In genomic region chr12:12190087-12190809, GRCh38 we compare ENCODE assay signal across 31 cellular contexts.
DNase-seq lines count a peak whose midpoint lies in the region; ATAC-seq, FAIRE-seq and TF ChIP-seq lines count a peak whose summit lies in the region.
"Had no signal": no experiment of that assay in that cellular context is flagged by ENCODE, and none has a peak within 500 bp of the region (broad histone marks: within the 10 kb centered on the region; RNA-seq: fewer than 3 reads in every experiment).

No MANE protein-coding gene starts in this region.

- BruUV-seq in GM12878 (replicated peaks; lab: Mats Ljungman, UMichigan): no TSS peak

- no peak for ATAC-seq in GM12878
- ATAC-seq: foreskin keratinocyte; left lung; natural killer cell treated with Interleukin-12 subunit alpha and Interleukin-12 subunit beta and Interleukin-15 and Interleukin-18, amount 100 ng/mL, for 72 hours; stimulated activated naive B cell treated with anti-CD40 and anti-IgM and Interleukin-4, amounts not matched to agents 10 μg/mL and 1 μg/mL and 100 μg/mL, for 72 hours had no signal

- intact Hi-C loops in GM12878 (cut with micrococcal nuclease; ENCODE audit: unreplicated experiment) (no loop called here), left ventricle myocardium inferior (cut with micrococcal nuclease) (no loop called here)

- peaks cover 7% of the 10 kb centered on the region for H3K9me3 Mint-ChIP-seq in nephron
- H3K9me3 Mint-ChIP-seq: natural killer cell treated with Interleukin-12 subunit alpha and Interleukin-12 subunit beta and Interleukin-15 and Interleukin-18, amount 100 ng/mL, for 72 hours; T-helper 1 cell treated with Interleukin-12 subunit alpha and Interleukin-12 subunit beta and Interleukin-4 antibody, amounts not matched to agents 30 μg/mL and 1 μg/mL, for 36 hours had no signal

- 57% methylated on average over 1 of the region's 1 CpG for whole genome bisulfite sequencing in GM12878 (ENCODE audit: insufficient coverage, insufficient replicate concordance, low lambda C conversion rate, missing lambda C conversion rate)

- peak; percentile 31 for FAIRE-seq in GM12891 (lab: Jason Lieb, UNC)
- FAIRE-seq in GM12878 (lab: Jason Lieb, UNC): peak; percentile 59
- FAIRE-seq: G401.6, GM18507 had no signal

- no peak for DNase-seq in GM12891 (ENCODE audit: insufficient read length, low spot score)
- DNase-seq in GM12878 (ENCODE audit: low read depth, low spot score): no peak
- DNase-seq in NCI-H146 treated with DMSO at 0.1 percent for 48 hours (lab: John Stamatoyannopoulos, UW; ENCODE audit: unreplicated experiment): no peak
- DNase-seq in left ventricle myocardium inferior: no peak
- DNase-seq in NCI-H526 treated with DMSO at 0.1 percent for 48 hours (lab: John Stamatoyannopoulos, UW): no peak
- DNase-seq: activated CD4-positive, alpha-beta T cell treated with anti-CD3 and anti-CD28 coated beads, Interleukin-2, amount 50 U/mL, for 4 hours; activated CD8-positive, alpha-beta memory T cell treated with anti-CD3 and anti-CD28 coated beads, Interleukin-2, amount 50 U/mL, for 4 hours; cerebellar nuclear complex; foreskin keratinocyte; KG1; left lung; midbrain; NCI-H1092; NCI-H1930; ovary; RPMI8226; spleen; stimulated activated CD4-positive, alpha-beta T cell treated with anti-CD3 and anti-CD28 coated beads, Interleukin-2, amount 100 ng/mL, for 48 hours; stimulated activated naive B cell treated with anti-CD40 and anti-IgM and Interleukin-4, amounts not matched to agents 10 μg/mL and 1 μg/mL and 100 μg/mL, for 72 hours had no signal

- H3K4me1 ChIP-seq in Loucy (ENCODE audit: insufficient read depth, low read length, poor library complexity, severe bottlenecking): peaks cover 8% of the 10 kb centered on the region
- no peaks in the 10 kb centered on the region for H3K4me1 ChIP-seq in GM12878 (ENCODE audit: control insufficient read depth, insufficient read depth, low read length)
- H3K4me1 ChIP-seq in left ventricle myocardium inferior: peaks cover 16% of the 10 kb centered on the region
- H3K4me1 ChIP-seq: left lung, right atrium auricular region, spleen had no signal

- CTCF ChIA-PET in GM12878 (lab: Yijun Ruan, JAX): interaction anchor here (0.8 to 1.1 kb wide), 2 partner anchors 11 to 35 kb away, joined by 3 to 4 read pairs; no protein-coding TSS in a partner anchor

- TF ChIP-seq RAD21 in GM12878 (IDR thresholded peaks at IDR 0.05; ENCODE audit: insufficient read depth, low read depth, low read length): no peak

- no peaks in the 10 kb centered on the region for H3K79me2 ChIP-seq in Loucy (ENCODE audit: insufficient read depth, low read length)
- H3K79me2 ChIP-seq in GM12878 (ENCODE audit: control insufficient read depth, insufficient read depth, low read length): no peaks in the 10 kb centered on the region

- H3K36me3 Mint-ChIP-seq in nephron (ENCODE audit: low read depth): peaks cover 53% of the 10 kb centered on the region
- H3K36me3 Mint-ChIP-seq: natural killer cell treated with Interleukin-12 subunit alpha and Interleukin-12 subunit beta and Interleukin-15 and Interleukin-18, amount 100 ng/mL, for 72 hours; stimulated activated naive B cell treated with anti-CD40 and anti-IgM and Interleukin-4, amounts not matched to agents 10 μg/mL and 1 μg/mL and 100 μg/mL, for 72 hours had no signal

- in situ Hi-C loops in GM12878 (cut with MboI): no loop called here

- H2AFZ ChIP-seq in Loucy (ENCODE audit: low read length): no peak overlapping the region
- no peak overlapping the region for H2AFZ ChIP-seq in GM12878 (ENCODE audit: control insufficient read depth, low read depth, low read length)
- H2AFZ ChIP-seq: hepatocyte had no signal

- POLR2A ChIA-PET in GM12878 (lab: Charles Lee): no interaction called here

- peak overlapping the region; percentile 20 for H3K4me2 ChIP-seq in Loucy (ENCODE audit: low read depth, low read length, poor library complexity, severe bottlenecking)
- H3K4me2 ChIP-seq in GM12878 (ENCODE audit: control insufficient read depth, insufficient read depth): no peak overlapping the region
- H3K4me2 ChIP-seq: hepatocyte had no signal

- peak overlapping the region in 2 of 3 experiments; percentile 5 to 17 for H3K27ac Mint-ChIP-seq in nephron
- H3K27ac Mint-ChIP-seq: activated naive CD8-positive, alpha-beta T cell; natural killer cell treated with Interleukin-12 subunit alpha and Interleukin-12 subunit beta and Interleukin-15 and Interleukin-18, amount 100 ng/mL, for 72 hours; stimulated activated naive B cell treated with anti-CD40 and anti-IgM and Interleukin-4, amounts not matched to agents 10 μg/mL and 1 μg/mL and 100 μg/mL, for 72 hours; T-helper 1 cell treated with Interleukin-12 subunit alpha and Interleukin-12 subunit beta and Interleukin-4 antibody, amounts not matched to agents 30 μg/mL and 1 μg/mL, for 36 hours had no signal

- no peak overlapping the region for H3K4me3 Mint-ChIP-seq in nephron
- H3K4me3 Mint-ChIP-seq: activated naive CD8-positive, alpha-beta T cell; natural killer cell treated with Interleukin-12 subunit alpha and Interleukin-12 subunit beta and Interleukin-15 and Interleukin-18, amount 100 ng/mL, for 72 hours; stimulated activated naive B cell treated with anti-CD40 and anti-IgM and Interleukin-4, amounts not matched to agents 10 μg/mL and 1 μg/mL and 100 μg/mL, for 72 hours; T-helper 1 cell treated with Interleukin-12 subunit alpha and Interleukin-12 subunit beta and Interleukin-4 antibody, amounts not matched to agents 30 μg/mL and 1 μg/mL, for 36 hours had no signal

- peaks cover 2% of the 10 kb centered on the region for H4K20me1 ChIP-seq in Loucy (ENCODE audit: insufficient read depth, low read length, poor library complexity, severe bottlenecking)
- no peaks in the 10 kb centered on the region for H4K20me1 ChIP-seq in GM12878 (ENCODE audit: control insufficient read depth, insufficient read depth)

- TF ChIP-seq CTCF in Loucy (conservative IDR thresholded peaks at IDR 0.05; ENCODE audit: low read length) (no peak), GM12878 (IDR thresholded peaks at IDR 0.05 in 2 of 3, conservative IDR thresholded peaks at IDR 0.05 in 1 of 3; ENCODE audit: control insufficient read depth in 2 of 3, extremely low read depth in 1 of 3, insufficient read depth in 1 of 3, low read depth in 3 of 3, low read length in 3 of 3) (no peak), nephron (IDR thresholded peaks at IDR 0.05; ENCODE audit: unreplicated experiment in 3 of 3) (no peak), left ventricle myocardium inferior (IDR thresholded peaks at IDR 0.05; ENCODE audit: borderline replicate concordance) (no peak)

- TF ChIP-seq POLR2A in GM12891 (IDR thresholded peaks at IDR 0.05; ENCODE audit: low read depth, low read length): no peak
- no peak for TF ChIP-seq POLR2A in GM12878 (IDR thresholded peaks at IDR 0.05; ENCODE audit: low read depth, low read length)

- H3K9me3 ChIP-seq in Loucy (ENCODE audit: insufficient read depth, low read depth, low read length) (no peaks in the 10 kb centered on the region), GM12878 (replicated peaks; ENCODE audit: control insufficient read depth, insufficient read depth, low read length) (no peaks in the 10 kb centered on the region), left ventricle myocardium inferior (replicated peaks) (peaks cover 7% of the 10 kb centered on the region)
- H3K9me3 ChIP-seq: left lung, ovary, right atrium auricular region, spleen, thoracic aorta, vagina had no signal

- H3K27me3 Mint-ChIP-seq in nephron (ENCODE audit: low read depth): no peaks in the 10 kb centered on the region
- H3K27me3 Mint-ChIP-seq: activated naive CD8-positive, alpha-beta T cell had no signal

- no peaks in the 10 kb centered on the region for H3F3A ChIP-seq in Loucy (ENCODE audit: low read depth)

- SMC1A ChIA-PET in GM12878 (lab: Charles Lee; ENCODE audit: uncharacterized antibody, unreplicated experiment): interaction anchor here (0.7 to 1.8 kb wide), 3 partner anchors 9 to 138 kb away, joined by 3 to 12 read pairs (median 3); no protein-coding TSS in a partner anchor

- H3K4me1 Mint-ChIP-seq in nephron: peaks cover 42% of the 10 kb centered on the region
- H3K4me1 Mint-ChIP-seq: stimulated activated naive B cell treated with anti-CD40 and anti-IgM and Interleukin-4, amounts not matched to agents 10 μg/mL and 1 μg/mL and 100 μg/mL, for 72 hours had no signal

- H3K27me3 ChIP-seq in Loucy (ENCODE audit: insufficient read depth, low read length, poor library complexity, severe bottlenecking) (no peaks in the 10 kb centered on the region), GM12878 (replicated peaks in 1 of 2; ENCODE audit: control insufficient read depth in 2 of 2, insufficient read depth in 2 of 2, low read length in 1 of 2) (no peaks in the 10 kb centered on the region), left ventricle myocardium inferior (ENCODE audit: low read depth) (no peaks in the 10 kb centered on the region)
- H3K27me3 ChIP-seq: foreskin keratinocyte, hepatocyte, left lung, ovary, right atrium auricular region, spleen, vagina had no signal

- no peaks in the 10 kb centered on the region for H3K9me2 ChIP-seq in Loucy (replicated peaks; ENCODE audit: low read depth, low read length)

- H3K36me3 ChIP-seq in Loucy (ENCODE audit: insufficient read depth, low read length): no peaks in the 10 kb centered on the region
- H3K36me3 ChIP-seq in GM12878 (ENCODE audit: control insufficient read depth in 2 of 2, insufficient read depth in 2 of 2, low read length in 1 of 2): no peaks in the 10 kb centered on the region; a peak in 1 of 4 replicates
- peaks cover 11% of the 10 kb centered on the region for H3K36me3 ChIP-seq in left ventricle myocardium inferior
- H3K36me3 ChIP-seq: left lung, ovary, right atrium auricular region, spleen, thoracic aorta, vagina had no signal

- H3K4me3 ChIP-seq in Loucy (ENCODE audit: low read length, poor library complexity, severe bottlenecking) (no peak overlapping the region), GM12878 (no peak overlapping the region), left ventricle myocardium inferior (no peak overlapping the region)
- H3K4me3 ChIP-seq: hepatocyte, left lung, ovary, right atrium auricular region, spleen, thoracic aorta, vagina had no signal

- TF ChIP-seq EP300 in GM12878 (IDR thresholded peaks at IDR 0.05; ENCODE audit: borderline replicate concordance in 1 of 2, control insufficient read depth in 1 of 2, low read depth in 2 of 2, low read length in 2 of 2): no peak

- no peak overlapping the region for H3K27ac ChIP-seq in GM12878 (ENCODE audit: control insufficient read depth, insufficient read depth)
- H3K27ac ChIP-seq in left ventricle myocardium inferior (replicated peaks): no peak overlapping the region
- H3K27ac ChIP-seq: foreskin keratinocyte, hepatocyte, left lung, ovary, right atrium auricular region, spleen, thoracic aorta, vagina, VCaP had no signal

- RAD21 ChIA-PET in GM12878 (lab: Charles Lee; ENCODE audit: unreplicated experiment): no interaction called here

- H3K9ac ChIP-seq in Loucy (ENCODE audit: low read depth, low read length, poor library complexity, severe bottlenecking) (no peak overlapping the region), GM12878 (ENCODE audit: control insufficient read depth, insufficient read depth, low read length) (no peak overlapping the region)

TF ChIP-seq in GM12891, 5 proteins besides CTCF, POLR2A, EP300 and RAD21 (continues in another document):
- TF ChIP-seq SPI1 (IDR thresholded peaks at IDR 0.05; ENCODE audit: low read depth, low read length): peak; percentile 60
